Comparison of ENCODE assay signal across 14 cellular contexts in the genomic region with DNA sequence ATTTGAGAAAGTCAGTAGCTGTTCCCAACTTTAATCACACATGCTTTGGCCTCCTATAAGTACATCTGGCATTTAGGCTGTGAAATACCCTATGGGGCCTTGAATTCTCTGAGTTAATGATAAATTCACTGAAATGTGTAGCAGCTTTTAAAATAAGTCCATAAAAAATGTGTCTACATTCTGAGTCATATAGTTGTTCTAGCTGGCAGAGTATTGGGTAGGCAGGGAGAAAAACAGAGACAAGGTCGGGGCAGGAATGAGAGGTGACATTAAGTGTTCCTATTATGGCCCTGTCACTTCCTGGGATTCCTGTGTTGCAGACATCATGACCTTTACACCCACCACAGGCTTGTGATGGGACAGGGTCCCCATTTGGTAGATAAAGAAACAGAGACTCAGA.
A peak's percentile ranks its signal among the peaks of the same experiment; 100 is the strongest.
DNase-seq lines count a peak whose midpoint lies in the region; ATAC-seq and TF ChIP-seq lines count a peak whose summit lies in the region.
"Had no signal": no experiment of that assay in that cellular context is flagged by ENCODE, and none has a peak within 500 bp of the region (broad histone marks: within the 10 kb centered on the region; RNA-seq: fewer than 3 reads in every experiment).

No MANE protein-coding gene starts in this region.

- H2AK5ac ChIP-seq in mesenchymal stem cell (ENCODE audit: low read length, severe bottlenecking): no peak overlapping the region

- H3K23ac ChIP-seq in mesenchymal stem cell (ENCODE audit: low read length in 2 of 2): no peak overlapping the region

- H3K18ac ChIP-seq in mesenchymal stem cell (ENCODE audit: low read depth in 1 of 2, low read length in 2 of 2): no peak overlapping the region

- no peaks in the 10 kb centered on the region for H3K36me3 Mint-ChIP-seq in chondrocyte (ENCODE audit: low read depth)

- H3K9me3 Mint-ChIP-seq in chondrocyte (ENCODE audit: low read depth): no peaks in the 10 kb centered on the region
- H3K9me3 Mint-ChIP-seq: CD4-positive, alpha-beta T cell; GM23338 had no signal

- H3K9me3 ChIP-seq in hepatocyte (ENCODE audit: low read depth): no peaks in the 10 kb centered on the region
- no peaks in the 10 kb centered on the region for H3K9me3 ChIP-seq in mesenchymal stem cell (ENCODE audit: control insufficient read depth, low read length)
- no peaks in the 10 kb centered on the region for H3K9me3 ChIP-seq in BE2C
- H3K9me3 ChIP-seq: Caco-2 had no signal

- H4K8ac ChIP-seq in mesenchymal stem cell (ENCODE audit: low read length): no peak overlapping the region

- H3K27ac ChIP-seq in hepatocyte: peak overlapping the region; percentile 42
- H3K27ac ChIP-seq in mesenchymal stem cell (ENCODE audit: low read length, poor library complexity, severe bottlenecking): peak overlapping the region; percentile 51
- H3K27ac ChIP-seq: C4-2B had no signal

- H3K79me1 ChIP-seq in mesenchymal stem cell (replicated peaks; ENCODE audit: low read length, poor library complexity, severe bottlenecking): no peaks in the 10 kb centered on the region

- no peak overlapping the region for H3K14ac ChIP-seq in mesenchymal stem cell (ENCODE audit: low read length in 2 of 2)

- no peak overlapping the region for H4K91ac ChIP-seq in mesenchymal stem cell (ENCODE audit: low read length)

- no peak for ATAC-seq in HG02973 (IDR thresholded peaks at IDR 0.05; ENCODE audit: unreplicated experiment)
- ATAC-seq in GM18907 (IDR thresholded peaks at IDR 0.05; ENCODE audit: unreplicated experiment): no peak
- ATAC-seq: GM23338 had no signal

- H2BK5ac ChIP-seq in mesenchymal stem cell (ENCODE audit: low read depth, low read length, poor library complexity, severe bottlenecking): no peak overlapping the region

- no peaks in the 10 kb centered on the region for H3K36me3 ChIP-seq in hepatocyte (replicated peaks; ENCODE audit: insufficient read depth, low read depth)
- no peaks in the 10 kb centered on the region for H3K36me3 ChIP-seq in mesenchymal stem cell (ENCODE audit: control insufficient read depth in 1 of 2, insufficient read depth in 2 of 2, low read depth in 1 of 2, low read length in 2 of 2)
- H3K36me3 ChIP-seq in BE2C: no peaks in the 10 kb centered on the region

- H3K79me2 ChIP-seq in hepatocyte: no peaks in the 10 kb centered on the region

- H3K27me3 ChIP-seq in hepatocyte (no peaks in the 10 kb centered on the region), mesenchymal stem cell (ENCODE audit: control insufficient read depth in 1 of 2, insufficient read depth in 1 of 2, low read length in 2 of 2) (peaks cover 0 to 3% of the 10 kb centered on the region in 2 experiments), BE2C (no peaks in the 10 kb centered on the region)

- no peak overlapping the region for H2AFZ ChIP-seq in hepatocyte
- H2AFZ ChIP-seq in mesenchymal stem cell (ENCODE audit: low read depth, low read length): no peak overlapping the region
- H2AFZ ChIP-seq: GM23338 had no signal

- H4K20me1 ChIP-seq in hepatocyte (ENCODE audit: insufficient read depth, poor library complexity, severe bottlenecking): no peaks in the 10 kb centered on the region

- DNase-seq in chondrocyte (ENCODE audit: low spot score): no peak
- DNase-seq in hepatocyte (ENCODE audit: low spot score): peak; percentile 12
- no peak for DNase-seq in mesenchymal stem cell
- DNase-seq in renal cortical epithelial cell (ENCODE audit: low read depth): peak; percentile 87
- DNase-seq in BE2C: no peak
- DNase-seq in NCI-H526 (lab: John Stamatoyannopoulos, UW): no peak
- DNase-seq: ACHN; Caco-2; CD4-positive, alpha-beta T cell; HCEC 1CT had no signal

- H3K4me3 ChIP-seq in hepatocyte: no peak overlapping the region
- no peak overlapping the region for H3K4me3 ChIP-seq in mesenchymal stem cell (ENCODE audit: insufficient read depth in 1 of 2, low read depth in 1 of 2, low read length in 2 of 2)
- no peak overlapping the region for H3K4me3 ChIP-seq in BE2C (ENCODE audit: low read depth, low read length)
- H3K4me3 ChIP-seq: GM23338 had no signal

- no peak overlapping the region for H2BK120ac ChIP-seq in mesenchymal stem cell (ENCODE audit: low read depth, low read length)

- 68% methylated on average over 1 of the region's 1 CpG for WGBS in hepatocyte (ENCODE audit: low lambda C conversion rate, missing lambda C conversion rate)
- WGBS in mesenchymal stem cell: 44% methylated on average over 1 of the region's 1 CpG

- H2BK12ac ChIP-seq in mesenchymal stem cell (ENCODE audit: low read length in 2 of 2): no peak overlapping the region

- no peaks in the 10 kb centered on the region for H3K27me3 Mint-ChIP-seq in chondrocyte (ENCODE audit: low read depth)
- H3K27me3 Mint-ChIP-seq: CD4-positive, alpha-beta T cell had no signal

- H2BK15ac ChIP-seq in mesenchymal stem cell (ENCODE audit: low read depth, poor library complexity, severe bottlenecking): no peak overlapping the region

- no peak overlapping the region for H3K4ac ChIP-seq in mesenchymal stem cell (ENCODE audit: low read depth in 1 of 2, low read length in 2 of 2)

- H3K27ac Mint-ChIP-seq in chondrocyte (ENCODE audit: unreplicated experiment): peak overlapping the region; percentile 80
- H3K27ac Mint-ChIP-seq: CD4-positive, alpha-beta T cell; GM23338 had no signal

- peaks cover 48% of the 10 kb centered on the region for H3K4me1 Mint-ChIP-seq in chondrocyte (ENCODE audit: low read depth)

- peaks cover 5% of the 10 kb centered on the region for H3K4me1 ChIP-seq in hepatocyte (ENCODE audit: insufficient read depth)
- no peaks in the 10 kb centered on the region for H3K4me1 ChIP-seq in mesenchymal stem cell (ENCODE audit: control insufficient read depth, insufficient read depth, low read depth, low read length)
- H3K4me1 ChIP-seq in BE2C: no peaks in the 10 kb centered on the region
- H3K4me1 ChIP-seq: Caco-2 had no signal

- H3K9ac ChIP-seq in mesenchymal stem cell (ENCODE audit: low read length): no peak overlapping the region

- TF ChIP-seq CTCF in chondrocyte (IDR thresholded peaks at IDR 0.05) (no peak), hepatocyte (IDR thresholded peaks at IDR 0.05; ENCODE audit: poor library complexity) (no peak), BE2C (IDR thresholded peaks at IDR 0.05; ENCODE audit: low read depth, low read length) (no peak)

- H3K4me2 ChIP-seq in hepatocyte (no peak overlapping the region), mesenchymal stem cell (ENCODE audit: low read length, poor library complexity, severe bottlenecking) (no peak overlapping the region)
- H3K4me2 ChIP-seq: GM23338 had no signal

- H3K4me3 Mint-ChIP-seq in chondrocyte (ENCODE audit: unreplicated experiment): no peak overlapping the region
- H3K4me3 Mint-ChIP-seq: CD4-positive, alpha-beta T cell; GM23338 had no signal

- no peaks in the 10 kb centered on the region for H3K9me2 ChIP-seq in hepatocyte (replicated peaks; ENCODE audit: insufficient read depth)

Comparison
In these comparisons a context has a peak if more than half of its experiments do, and no peak if none do; other contexts are left out.
1. DNase-seq: peak in hepatocyte (single experiment) and renal cortical epithelial cell (single experiment); none in chondrocyte (single experiment), mesenchymal stem cell (single experiment), BE2C (single experiment) and NCI-H526 (0 of 2).